ENCODE assay signal across 10 cellular contexts in the genomic region with DNA sequence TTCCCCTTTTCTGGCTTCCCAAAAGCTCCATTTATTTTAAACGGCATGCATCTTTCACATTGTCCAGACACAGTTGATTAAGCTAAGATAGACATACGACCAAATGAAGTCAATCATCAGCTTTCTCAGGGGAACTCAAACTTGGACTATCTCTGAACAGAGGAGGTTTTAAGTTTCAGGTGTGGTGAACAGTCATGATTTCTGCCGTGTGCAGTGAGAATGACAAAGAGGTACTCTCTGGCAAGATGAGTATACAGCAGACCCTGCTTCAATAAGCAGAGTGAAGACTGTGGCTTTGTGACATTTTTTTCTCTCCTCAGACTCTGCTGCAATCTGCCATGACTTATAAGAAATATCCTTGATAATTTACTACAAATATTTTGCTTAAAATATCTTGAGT.
"Had no signal": no experiment of that assay in that cellular context is flagged by ENCODE, and none has a peak within 500 bp of the region (broad histone marks: within the 10 kb centered on the region; RNA-seq: fewer than 3 reads in every experiment).

No MANE protein-coding gene starts in this region.

- H3K4me3 Mint-ChIP-seq: HFFc6 had no signal

- H3K27ac Mint-ChIP-seq: HFFc6 had no signal

- H3K9me3 ChIP-seq: HAP-1 had no signal

- H3K4me3 ChIP-seq: GM23248, HAP-1, K562 had no signal

- H3K36me3 ChIP-seq: HAP-1 had no signal

- H3K27ac ChIP-seq: GM23248, HL-60 had no signal

- FAIRE-seq: K562 had no signal

- ATAC-seq: HCT116, K562 had no signal

- DNase-seq: GM23248, GOT3, H7, HFFc6, IMR-90, KG1 had no signal
